ENCODE assay signal across 13 cellular contexts in genomic region chr5:180331647-180331950, GRCh38. TPM values are rescaled to one million over a fixed set of nuclear protein-coding genes. Genes with fewer than 3 reads are reported as not detected.
DNase-seq lines count a peak whose midpoint lies in the region; ATAC-seq and TF ChIP-seq lines count a peak whose summit lies in the region.
"Had no signal": no experiment of that assay in that cellular context is flagged by ENCODE, and none has a peak within 500 bp of the region (broad histone marks: within the 10 kb centered on the region; RNA-seq: fewer than 3 reads in every experiment).

No MANE protein-coding gene starts in this region.

- DNase-seq in cardiac muscle cell (ENCODE audit: low read depth in 1 of 2, low spot score in 1 of 2) = no peak
- DNase-seq in cardiac septum (ENCODE audit: low spot score) = no peak
- peak; percentile 31 for DNase-seq in myocyte (ENCODE audit: low read depth)
- peak in 1 of 2 donors; percentile 22 for DNase-seq in aorta
- no peak for DNase-seq in NCI-H146 treated with DMSO at 0.1 percent for 48 hours (lab: John Stamatoyannopoulos, UW; ENCODE audit: unreplicated experiment)
- DNase-seq in RKO (ENCODE audit: low spot score) = no peak
- DNase-seq in type B pancreatic cell (ENCODE audit: extremely low spot score, unreplicated experiment) = no peak
- DNase-seq: DMS 273 treated with DMSO at 0.1 percent for 48 hours, hypothalamus, NCI-H1105, NCI-H510A, WERI-Rb-1 had no signal

- H3K27me3 ChIP-seq in cardiac muscle cell (no peaks in the 10 kb centered on the region), gastroesophageal sphincter (no peaks in the 10 kb centered on the region), aorta (ENCODE audit: control insufficient read depth in 1 of 2, insufficient read depth in 2 of 2, low read length in 1 of 2) (no peaks in the 10 kb centered on the region)

- H3K36me3 ChIP-seq in cardiac muscle cell = peaks cover 37% of the 10 kb centered on the region
- peaks cover 0 to 61% of the 10 kb centered on the region in 2 donors for H3K36me3 ChIP-seq in gastroesophageal sphincter
- no peaks in the 10 kb centered on the region for H3K36me3 ChIP-seq in aorta (ENCODE audit: control insufficient read depth in 1 of 2, insufficient read depth in 2 of 2, low read length in 1 of 2)
- H3K36me3 ChIP-seq: WERI-Rb-1 had no signal

- H3K27ac ChIP-seq in cardiac muscle cell (peak overlapping the region; percentile 4), gastroesophageal sphincter (peak overlapping the region in 3 of 4 donors; percentile 53 to 72 (median 62)), aorta (ENCODE audit: low read depth in 1 of 2, low read length in 2 of 2) (no peak overlapping the region)
- H3K27ac ChIP-seq: WERI-Rb-1 had no signal

- H3K27ac Mint-ChIP-seq in type B pancreatic cell = no peak overlapping the region

- H3K4me1 Mint-ChIP-seq in type B pancreatic cell (ENCODE audit: unreplicated experiment) = peaks cover 7% of the 10 kb centered on the region

- no peak for TF ChIP-seq EP300 in gastroesophageal sphincter (IDR thresholded peaks at IDR 0.05)

- peaks cover 9% of the 10 kb centered on the region for H3K27me3 Mint-ChIP-seq in type B pancreatic cell

- H3K9me3 Mint-ChIP-seq in type B pancreatic cell = no peaks in the 10 kb centered on the region

- H3K36me3 Mint-ChIP-seq in type B pancreatic cell = peaks cover 5% of the 10 kb centered on the region

- H3K9me3 ChIP-seq in cardiac muscle cell (ENCODE audit: low read depth) (no peaks in the 10 kb centered on the region), gastroesophageal sphincter (no peaks in the 10 kb centered on the region), aorta (ENCODE audit: control insufficient read depth, low read length) (no peaks in the 10 kb centered on the region)

- intact Hi-C loops in cardiac septum (cut with DNase I) (no loop called here), aorta (cut with DNase I) (no loop called here)

- H3K4me3 Mint-ChIP-seq in type B pancreatic cell = no peak overlapping the region

- H3K4me3 ChIP-seq in cardiac muscle cell = no peak overlapping the region
- no peak overlapping the region for H3K4me3 ChIP-seq in gastroesophageal sphincter
- no peak overlapping the region for H3K4me3 ChIP-seq in aorta (ENCODE audit: low read length in 2 of 2)

- ATAC-seq in gastroesophageal sphincter = no peak
- ATAC-seq in aorta (ENCODE audit: low FRiP score) = peak; percentile 9

- TF ChIP-seq CTCF in cardiac muscle cell (IDR thresholded peaks at IDR 0.05; ENCODE audit: low read depth, low read length) (no peak), gastroesophageal sphincter (IDR thresholded peaks at IDR 0.05) (no peak), type B pancreatic cell (conservative IDR thresholded peaks at IDR 0.05) (no peak)

- 20 to 60% methylated on average over 1 to 7 of the region's 7 CpGs for WGBS in gastroesophageal sphincter (ENCODE audit: low coverage in 1 of 2), 2 donors
- 54 to 59% methylated on average over 7 of the region's 7 CpGs for WGBS in aorta, 2 donors

- TF ChIP-seq POLR2A in gastroesophageal sphincter (IDR thresholded peaks at IDR 0.05) = no peak

- H3K4me1 ChIP-seq in cardiac muscle cell (ENCODE audit: low read depth) = peaks cover 6% of the 10 kb centered on the region
- H3K4me1 ChIP-seq in gastroesophageal sphincter = peaks cover 0 to 34% (median 0%) of the 10 kb centered on the region in 3 donors
- no peaks in the 10 kb centered on the region for H3K4me1 ChIP-seq in aorta (ENCODE audit: control insufficient read depth in 1 of 2, insufficient read depth in 2 of 2, low read length in 2 of 2)

RNA-seq across cellular contexts. Expression of gene GFPT2, which starts 21.5 kb away (rescaled TPM):
- total RNA-seq in cardiac muscle cell = 36.0 and 37.7 TPM in 2 replicates
- polyA plus RNA-seq in cardiac muscle cell = 39.8 and 64.5 TPM in 2 replicates
- total RNA-seq in cardiac septum = 12.9 TPM
- 10 to 100 TPM; 28.7 to 94.1 (median 34.1) TPM for total RNA-seq in gastroesophageal sphincter
- 11.2 and 13.8 TPM in 2 replicates for total RNA-seq in myocyte
- polyA plus RNA-seq in myocyte (2012) = 11.6 TPM
- 10 to 100 TPM; 60.1 to 60.2 TPM for total RNA-seq in aorta
- polyA plus RNA-seq in aorta = 1 to 10 TPM; 1.1 to 3.7 TPM
- 1.1 and 17.6 TPM in 2 replicates for total RNA-seq in type B pancreatic cell (ENCODE audit: low replicate concordance)

RNA-seq across cellular contexts. Expression of gene MAPK9, which starts 39.7 kb away (rescaled TPM):
- total RNA-seq in cardiac muscle cell (30.6 and 32.4 TPM in 2 replicates), cardiac septum (37.5 TPM), gastroesophageal sphincter (10 to 100 TPM; 25.7 to 43.7 (median 35.7) TPM), myocyte (20.4 and 20.5 TPM in 2 replicates), aorta (10 to 100 TPM; 31.4 to 36.4 TPM), type B pancreatic cell (ENCODE audit: low replicate concordance) (34.4 and 35.2 TPM in 2 replicates)
- polyA plus RNA-seq in cardiac muscle cell (37.0 and 45.3 TPM in 2 replicates), aorta (10 to 100 TPM; 15.8 to 22.0 TPM)
- polyA plus RNA-seq in myocyte (2012) = 25.4 TPM

Comparison
In these comparisons a context has a peak if more than half of its experiments do, and no peak if none do; other contexts are left out.
1. H3K27ac ChIP-seq: peak in cardiac muscle cell (single experiment) and gastroesophageal sphincter (3 of 4); none in aorta (0 of 2).